In the genomic region with DNA sequence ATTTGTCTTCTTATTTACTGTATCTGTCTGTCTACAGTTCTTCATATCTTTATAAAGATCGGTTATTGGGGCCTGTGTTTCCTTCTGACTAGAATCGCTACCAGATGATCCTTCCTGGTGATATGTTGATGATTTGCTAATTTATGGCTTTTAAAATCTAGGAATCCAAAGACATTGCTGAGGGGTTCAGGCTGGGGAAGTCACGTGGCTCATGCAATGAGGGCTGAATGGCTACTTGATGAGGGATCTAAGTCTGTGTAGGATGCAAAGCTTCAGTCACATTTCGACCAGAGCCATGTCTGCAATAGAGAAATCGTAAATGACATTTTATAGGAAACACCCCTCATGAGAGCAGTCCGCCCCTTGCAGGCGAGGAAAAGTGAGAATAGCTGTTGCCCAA, we compare ENCODE assay signal across 32 cellular contexts.
"Had no signal": no experiment of that assay in that cellular context is flagged by ENCODE, and none has a peak within 500 bp of the region (broad histone marks: within the 10 kb centered on the region; RNA-seq: fewer than 3 reads in every experiment).

No MANE protein-coding gene starts in this region.

- H3K4me1 ChIP-seq: breast epithelium, foreskin keratinocyte, gastrocnemius medialis had no signal

- H3K27me3 ChIP-seq: ascending aorta, breast epithelium, cardiac muscle cell, dorsolateral prefrontal cortex, gastrocnemius medialis had no signal

- DNase-seq: activated CD4-positive, alpha-beta memory T cell treated with anti-CD3 and anti-CD28 coated beads for 36 hours; activated CD4-positive, alpha-beta T cell treated with anti-CD3 and anti-CD28 coated beads for 36 hours; activated CD4-positive, alpha-beta T cell treated with anti-CD3 and anti-CD28 coated beads, Interleukin-2, amount 10 ng/mL, durations not matched to agents 24 days and 14 days; activated CD4-positive, CD25-positive, alpha-beta regulatory T cell; activated CD4-positive, CD25-positive, alpha-beta regulatory T cell treated with anti-CD3 and anti-CD28 coated beads, Interleukin-2, amount 50 U/mL, for 72 hours; activated CD8-positive, alpha-beta memory T cell treated with anti-CD3 and anti-CD28 coated beads, Interleukin-2, amount 10 ng/mL, durations not matched to agents 7 days and 5 days; activated CD8-positive, alpha-beta memory T cell treated with anti-CD3 and anti-CD28 coated beads, Interleukin-2, amount 50 U/mL, for 4 hours; activated CD8-positive, alpha-beta T cell treated with anti-CD3 and anti-CD28 coated beads, Interleukin-2, amount 10 ng/mL, durations not matched to agents 7 days and 5 days; activated effector memory CD4-positive, alpha-beta T cell treated with anti-CD3 and anti-CD28 coated beads, Interleukin-2, amount 50 U/mL, for 16 hours; activated naive CD4-positive, alpha-beta T cell; activated naive CD4-positive, alpha-beta T cell treated with anti-CD3 and anti-CD28 coated beads, Interleukin-2, amount 10 ng/mL, durations not matched to agents 7 days and 5 days; activated naive CD8-positive, alpha-beta T cell treated with anti-CD3 and anti-CD28 coated beads, Interleukin-2, amount 10 ng/mL, durations not matched to agents 7 days and 5 days; activated T-cell treated with anti-CD3 and anti-CD28 coated beads, Interleukin-2, amount 50 U/mL, for 1 hour; activated T-cell treated with anti-CD3 and anti-CD28 coated beads, Interleukin-2, amount 50 U/mL, for 48 hours; dorsolateral prefrontal cortex; effector memory CD4-positive, alpha-beta T cell; endodermal cell; foreskin keratinocyte; gastrocnemius medialis; glutamatergic neuron; heart left ventricle; T-helper 2 cell had no signal

- H3K27ac Mint-ChIP-seq: activated CD4-positive, alpha-beta memory T cell treated with anti-CD3 and anti-CD28 coated beads for 36 hours; activated CD4-positive, alpha-beta T cell treated with anti-CD3 and anti-CD28 coated beads for 36 hours; activated CD4-positive, alpha-beta T cell treated with anti-CD3 and anti-CD28 coated beads, Interleukin-2, amount 10 ng/mL, durations not matched to agents 24 days and 14 days; activated CD8-positive, alpha-beta memory T cell treated with anti-CD3 and anti-CD28 coated beads, Interleukin-2, amount 10 ng/mL, durations not matched to agents 7 days and 5 days; activated CD8-positive, alpha-beta T cell treated with anti-CD3 and anti-CD28 coated beads, Interleukin-2, amount 10 ng/mL, durations not matched to agents 7 days and 5 days; activated naive CD4-positive, alpha-beta T cell treated with anti-CD3 and anti-CD28 coated beads, Interleukin-2, amount 10 ng/mL, durations not matched to agents 7 days and 5 days; activated naive CD4-positive, alpha-beta T cell treated with anti-CD3 and anti-CD28 coated beads, Interleukin-2, amount 50 U/mL, for 72 hours; activated naive CD8-positive, alpha-beta T cell treated with anti-CD3 and anti-CD28 coated beads, Interleukin-2, amount 10 ng/mL, durations not matched to agents 7 days and 5 days; activated T-helper 1 cell treated with anti-CD3 and anti-CD28 coated beads, Interleukin-12 subunit alpha, Interleukin-12 subunit beta, Interleukin-2, Interleukin-4 antibody, amounts not matched to agents 30 ng/mL and 10 ng/mL and 1 ng/mL, durations not matched to agents 14 hours and 24 hours and 36 hours; activated T-helper 2 cell treated with anti-CD3 and anti-CD28 coated beads, Interferon-gamma antibody, Interleukin-2, Interleukin-4, amounts not matched to agents 10 μg/mL and 5 μg/mL and 100 μg/mL, durations not matched to agents 14 hours and 24 hours and 36 hours; brain; dendritic cell treated with granulocyte-macrophage colony-stimulating factor and Interleukin-4, amounts not matched to agents 40 ng/mL and 50 ng/mL, for 4 days; endodermal cell had no signal

- H3K9me3 ChIP-seq: ascending aorta, breast epithelium, gastrocnemius medialis, heart left ventricle had no signal

- H3K4me3 Mint-ChIP-seq: activated CD4-positive, alpha-beta memory T cell treated with anti-CD3 and anti-CD28 coated beads for 36 hours; activated CD4-positive, alpha-beta T cell treated with anti-CD3 and anti-CD28 coated beads for 36 hours; activated CD4-positive, alpha-beta T cell treated with anti-CD3 and anti-CD28 coated beads, Interleukin-2, amount 10 ng/mL, durations not matched to agents 24 days and 14 days; activated CD8-positive, alpha-beta memory T cell treated with anti-CD3 and anti-CD28 coated beads, Interleukin-2, amount 10 ng/mL, durations not matched to agents 7 days and 5 days; activated CD8-positive, alpha-beta T cell treated with anti-CD3 and anti-CD28 coated beads, Interleukin-2, amount 10 ng/mL, durations not matched to agents 7 days and 5 days; activated naive CD4-positive, alpha-beta T cell treated with anti-CD3 and anti-CD28 coated beads, Interleukin-2, amount 10 ng/mL, durations not matched to agents 7 days and 5 days; activated naive CD8-positive, alpha-beta T cell treated with anti-CD3 and anti-CD28 coated beads, Interleukin-2, amount 10 ng/mL, durations not matched to agents 7 days and 5 days; activated T-helper 1 cell treated with anti-CD3 and anti-CD28 coated beads, Interleukin-12 subunit alpha, Interleukin-12 subunit beta, Interleukin-2, Interleukin-4 antibody, amounts not matched to agents 30 ng/mL and 10 ng/mL and 1 ng/mL, durations not matched to agents 14 hours and 24 hours and 36 hours; brain; central memory CD8-positive, alpha-beta T cell; dendritic cell treated with granulocyte-macrophage colony-stimulating factor and Interleukin-4, amounts not matched to agents 40 ng/mL and 50 ng/mL, for 4 days; endodermal cell had no signal

- H3K4me3 ChIP-seq: ascending aorta, breast epithelium, cardiac muscle cell, coronary artery, dorsolateral prefrontal cortex, gastrocnemius medialis, heart left ventricle had no signal

- H3K27ac ChIP-seq: ascending aorta, breast epithelium, cardiac muscle cell, coronary artery, dorsolateral prefrontal cortex, foreskin keratinocyte, gastrocnemius medialis, heart left ventricle had no signal

- H3K4me1 Mint-ChIP-seq: activated CD4-positive, alpha-beta T cell treated with anti-CD3 and anti-CD28 coated beads for 36 hours; activated CD4-positive, alpha-beta T cell treated with anti-CD3 and anti-CD28 coated beads, Interleukin-2, amount 10 ng/mL, durations not matched to agents 24 days and 14 days; activated CD8-positive, alpha-beta memory T cell treated with anti-CD3 and anti-CD28 coated beads, Interleukin-2, amount 10 ng/mL, durations not matched to agents 7 days and 5 days; activated naive CD4-positive, alpha-beta T cell treated with anti-CD3 and anti-CD28 coated beads, Interleukin-2, amount 10 ng/mL, durations not matched to agents 7 days and 5 days; activated naive CD8-positive, alpha-beta T cell treated with anti-CD3 and anti-CD28 coated beads, Interleukin-2, amount 10 ng/mL, durations not matched to agents 7 days and 5 days; central memory CD8-positive, alpha-beta T cell had no signal

- H3K27me3 Mint-ChIP-seq: activated naive CD8-positive, alpha-beta T cell treated with anti-CD3 and anti-CD28 coated beads, Interleukin-2, amount 10 ng/mL, durations not matched to agents 7 days and 5 days had no signal

- H3K36me3 Mint-ChIP-seq: activated CD4-positive, alpha-beta memory T cell treated with anti-CD3 and anti-CD28 coated beads for 36 hours; activated CD8-positive, alpha-beta memory T cell treated with anti-CD3 and anti-CD28 coated beads, Interleukin-2, amount 10 ng/mL, durations not matched to agents 7 days and 5 days; activated naive CD4-positive, alpha-beta T cell treated with anti-CD3 and anti-CD28 coated beads, Interleukin-2, amount 10 ng/mL, durations not matched to agents 7 days and 5 days; activated naive CD4-positive, alpha-beta T cell treated with anti-CD3 and anti-CD28 coated beads, Interleukin-2, amount 50 U/mL, for 72 hours; activated naive CD8-positive, alpha-beta T cell treated with anti-CD3 and anti-CD28 coated beads, Interleukin-2, amount 10 ng/mL, durations not matched to agents 7 days and 5 days; brain had no signal

- H3K9me3 Mint-ChIP-seq: activated CD4-positive, alpha-beta memory T cell treated with anti-CD3 and anti-CD28 coated beads for 36 hours; activated CD4-positive, alpha-beta T cell treated with anti-CD3 and anti-CD28 coated beads, Interleukin-2, amount 10 ng/mL, durations not matched to agents 24 days and 14 days; activated naive CD4-positive, alpha-beta T cell treated with anti-CD3 and anti-CD28 coated beads, Interleukin-2, amount 10 ng/mL, durations not matched to agents 7 days and 5 days; activated naive CD4-positive, alpha-beta T cell treated with anti-CD3 and anti-CD28 coated beads, Interleukin-2, amount 50 U/mL, for 72 hours; activated naive CD8-positive, alpha-beta T cell treated with anti-CD3 and anti-CD28 coated beads, Interleukin-2, amount 10 ng/mL, durations not matched to agents 7 days and 5 days; activated T-helper 1 cell treated with anti-CD3 and anti-CD28 coated beads, Interleukin-12 subunit alpha, Interleukin-12 subunit beta, Interleukin-2, Interleukin-4 antibody, amounts not matched to agents 30 ng/mL and 10 ng/mL and 1 ng/mL, durations not matched to agents 14 hours and 24 hours and 36 hours; activated T-helper 2 cell treated with anti-CD3 and anti-CD28 coated beads, Interferon-gamma antibody, Interleukin-2, Interleukin-4, amounts not matched to agents 10 μg/mL and 5 μg/mL and 100 μg/mL, durations not matched to agents 14 hours and 24 hours and 36 hours; central memory CD8-positive, alpha-beta T cell; dendritic cell treated with granulocyte-macrophage colony-stimulating factor and Interleukin-4, amounts not matched to agents 40 ng/mL and 50 ng/mL, for 4 days; endodermal cell had no signal

- H3K36me3 ChIP-seq: breast epithelium, cardiac muscle cell, gastrocnemius medialis, heart left ventricle had no signal
